ENCODE assay signal across 10 cellular contexts in the genomic region with DNA sequence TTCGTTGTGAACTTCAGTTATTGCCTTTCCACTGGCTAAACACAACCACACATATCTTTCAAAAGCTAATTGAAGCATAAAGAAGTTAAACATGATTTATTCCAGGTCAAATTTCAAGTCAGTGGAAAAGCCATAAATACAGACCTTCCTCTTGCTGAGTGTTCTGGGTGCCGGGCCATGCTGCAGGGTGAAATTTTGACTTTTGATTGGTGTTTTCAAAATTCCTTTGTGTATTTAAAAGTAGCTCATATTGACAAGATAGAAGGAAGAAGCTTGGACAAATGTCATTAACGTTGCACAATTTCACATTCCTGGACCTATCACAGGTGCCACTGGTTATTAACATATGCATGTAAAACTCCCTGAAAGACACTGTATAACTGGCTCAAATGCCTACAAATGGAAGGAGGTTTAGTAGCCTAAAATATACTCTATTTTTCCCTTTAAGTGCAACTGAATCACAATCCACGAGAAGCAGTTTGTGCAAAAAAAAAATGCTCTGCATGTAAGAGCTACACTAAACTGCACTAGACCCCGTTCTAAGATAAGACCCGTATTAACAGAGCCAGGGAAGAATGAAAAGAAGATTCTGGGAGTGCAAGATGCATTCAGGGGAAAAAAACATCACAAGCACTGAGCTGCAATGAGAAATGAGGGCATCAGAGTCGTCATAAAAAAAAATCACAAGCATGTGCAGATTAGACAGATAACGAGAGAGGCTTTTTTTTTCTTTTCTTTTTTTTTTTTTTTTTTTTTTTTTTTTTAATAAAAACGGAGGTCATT. TPM values are rescaled to one million over a fixed set of nuclear protein-coding genes. Genes with fewer than 3 reads are reported as not detected.
A peak's percentile ranks its signal among the peaks of the same experiment; 100 is the strongest.
DNase-seq lines count a peak whose midpoint lies in the region; ATAC-seq and TF ChIP-seq lines count a peak whose summit lies in the region.
"Had no signal": no experiment of that assay in that cellular context is flagged by ENCODE, and none has a peak within 500 bp of the region (broad histone marks: within the 10 kb centered on the region; RNA-seq: fewer than 3 reads in every experiment).

No MANE protein-coding gene starts in this region.

- peak; percentile 9 for DNase-seq in nephron progenitor cell
- DNase-seq in DMS153 treated with DMSO at 0.1 percent for 48 hours (lab: John Stamatoyannopoulos, UW; ENCODE audit: unreplicated experiment): no peak
- DNase-seq in erythroblast (lab: John Stamatoyannopoulos, UW): no peak
- no peak for DNase-seq in stimulated activated CD4-positive, alpha-beta T cell treated with anti-CD3 and anti-CD28 coated beads, Interleukin-1b, Interleukin-23, amount 100 ng/mL, for 48 hours
- DNase-seq: NCI-H510A treated with DMSO at 0.1 percent for 48 hours; occipital lobe; stimulated activated CD4-positive, alpha-beta T cell treated with anti-CD3 and anti-CD28 coated beads, Interleukin-2, amount 100 ng/mL, for 48 hours had no signal

- no peaks in the 10 kb centered on the region for H3K9me3 Mint-ChIP-seq in IgD-negative memory B cell
- no peaks in the 10 kb centered on the region for H3K9me3 Mint-ChIP-seq in activated T-helper 17 cell treated with anti-CD3 and anti-CD28 coated beads, Interleukin-2, amount 50 U/mL, for 72 hours
- no peaks in the 10 kb centered on the region for H3K9me3 Mint-ChIP-seq in nephron progenitor cell

- H3K36me3 Mint-ChIP-seq in IgD-negative memory B cell (no peaks in the 10 kb centered on the region), nephron progenitor cell (ENCODE audit: low read depth) (no peaks in the 10 kb centered on the region)
- peaks cover 59% of the 10 kb centered on the region for H3K36me3 Mint-ChIP-seq in activated T-helper 17 cell treated with anti-CD3 and anti-CD28 coated beads, Interleukin-2, amount 50 U/mL, for 72 hours (ENCODE audit: low read depth)

- H3K27me3 Mint-ChIP-seq in IgD-negative memory B cell: no peaks in the 10 kb centered on the region
- no peaks in the 10 kb centered on the region for H3K27me3 Mint-ChIP-seq in activated T-helper 17 cell treated with anti-CD3 and anti-CD28 coated beads, Interleukin-2, amount 50 U/mL, for 72 hours
- no peaks in the 10 kb centered on the region for H3K27me3 Mint-ChIP-seq in nephron progenitor cell (ENCODE audit: low read depth, poor library complexity)

- no peaks in the 10 kb centered on the region for H3K9me3 ChIP-seq in DOHH2 (ENCODE audit: control insufficient read depth, insufficient read depth, low read length)

- H3K27ac ChIP-seq in DOHH2 (ENCODE audit: low read depth, low read length): no peak overlapping the region

- no peaks in the 10 kb centered on the region for H3K27me3 ChIP-seq in DOHH2 (ENCODE audit: control insufficient read depth, low read length)

- H3K4me1 ChIP-seq in DOHH2 (ENCODE audit: control insufficient read depth, low read length): peaks cover 18% of the 10 kb centered on the region

- ATAC-seq in activated T-helper 17 cell treated with anti-CD3 and anti-CD28 coated beads, Interleukin-2, amount 50 U/mL, for 72 hours (replicated peaks): no peak

- no peaks in the 10 kb centered on the region for H3K36me3 ChIP-seq in DOHH2 (ENCODE audit: control insufficient read depth, low read length)

- H3K4me2 ChIP-seq in DOHH2 (ENCODE audit: low read length): 0 out of 2 replicates have a peak overlapping the region, but pooled peaks have one; percentile 24

- no peaks in the 10 kb centered on the region for H3K79me2 ChIP-seq in DOHH2 (ENCODE audit: control insufficient read depth, low read length)

- H3K4me3 ChIP-seq in DOHH2 (ENCODE audit: low read length): no peak overlapping the region

- no peak overlapping the region for H3K27ac Mint-ChIP-seq in IgD-negative memory B cell
- H3K27ac Mint-ChIP-seq in activated T-helper 17 cell treated with anti-CD3 and anti-CD28 coated beads, Interleukin-2, amount 50 U/mL, for 72 hours: peak overlapping the region; percentile 79
- H3K27ac Mint-ChIP-seq in nephron progenitor cell: peak overlapping the region; percentile 72

- peaks cover 17 to 21% (median 19%) of the 10 kb centered on the region in 3 donors for H3K4me1 Mint-ChIP-seq in IgD-negative memory B cell
- H3K4me1 Mint-ChIP-seq in activated T-helper 17 cell treated with anti-CD3 and anti-CD28 coated beads, Interleukin-2, amount 50 U/mL, for 72 hours: peaks cover 54% of the 10 kb centered on the region
- peaks cover 64% of the 10 kb centered on the region for H3K4me1 Mint-ChIP-seq in nephron progenitor cell

- no peaks in the 10 kb centered on the region for H3K9me2 ChIP-seq in DOHH2 (replicated peaks; ENCODE audit: control insufficient read depth, low read length)

- H3F3A ChIP-seq in DOHH2 (ENCODE audit: control insufficient read depth, insufficient read depth): no peaks in the 10 kb centered on the region

- no peaks in the 10 kb centered on the region for H4K20me1 ChIP-seq in DOHH2 (ENCODE audit: control insufficient read depth, insufficient read depth, low read depth, low read length)

- peak overlapping the region in 3 of 4 donors; percentile 28 to 81 (median 77) for H3K4me3 Mint-ChIP-seq in IgD-negative memory B cell
- H3K4me3 Mint-ChIP-seq in activated T-helper 17 cell treated with anti-CD3 and anti-CD28 coated beads, Interleukin-2, amount 50 U/mL, for 72 hours: peak overlapping the region; percentile 68
- H3K4me3 Mint-ChIP-seq in nephron progenitor cell: peak overlapping the region; percentile 37

- TF ChIP-seq CTCF in DOHH2 (IDR thresholded peaks at IDR 0.05; ENCODE audit: low read depth, low read length, poor library complexity, severe bottlenecking) (no peak), nephron progenitor cell (IDR thresholded peaks at IDR 0.05) (no peak)

- TF ChIP-seq POLR2A in erythroblast (IDR thresholded peaks at IDR 0.05; ENCODE audit: low read length): no peak

RNA-seq across cellular contexts. Expression of a gene that starts 30.3 kb away (rescaled TPM):
- polyA plus RNA-seq in IgD-negative memory B cell: 5.0 TPM
- total RNA-seq in activated T-helper 17 cell treated with anti-CD3 and anti-CD28 coated beads, Interleukin-2, amount 50 U/mL, for 72 hours: 100 to 1,000 TPM in 1 of 2 donors, 10 to 100 TPM in 1; 41.0 to 115 TPM

Comparison
In these comparisons a context has a peak if more than half of its experiments do, and no peak if none do; other contexts are left out.
1. H3K27ac Mint-ChIP-seq: peak in activated T-helper 17 cell treated with anti-CD3 and anti-CD28 coated beads, Interleukin-2, amount 50 U/mL, for 72 hours (single experiment) and nephron progenitor cell (single experiment); none in IgD-negative memory B cell (0 of 3).
2. Peak in every context shown above with its lines, with median percentiles within 50 percentile points of each other: H3K4me3 Mint-ChIP-seq.